ENCODE assay signal across 9 cellular contexts in genomic region chr13:113745500-113746142, GRCh38. TPM values are rescaled to one million over a fixed set of nuclear protein-coding genes. Genes with fewer than 3 reads are reported as not detected.
A peak's percentile ranks its signal among the peaks of the same experiment; 100 is the strongest.
DNase-seq lines count a peak whose midpoint lies in the region; ATAC-seq, FAIRE-seq and TF ChIP-seq lines count a peak whose summit lies in the region.
"Not testable (repeated sequence)": the region's sequence is repeated elsewhere in the genome, so short reads cannot be mapped to it uniquely, and the experiment has no call there.
"Had no signal": no experiment of that assay in that cellular context is flagged by ENCODE, and none has a peak within 500 bp of the region (broad histone marks: within the 10 kb centered on the region; RNA-seq: fewer than 3 reads in every experiment).

No MANE protein-coding gene starts in this region.

- peaks cover 11% of the 10 kb centered on the region for H3F3A ChIP-seq in neural progenitor cell (ENCODE audit: low read depth)

- in situ Hi-C loops in HepG2 (cut with HindIII; ENCODE audit: extremely low pct_ligation_motif_present, low pct_unique_long_range_greater_than_20kb), result not testable (repeated sequence)

- H3K4me1 Mint-ChIP-seq in Caco-2 (ENCODE audit: low read depth, unreplicated experiment) (peaks cover 12% of the 10 kb centered on the region), brain (peaks cover 46% of the 10 kb centered on the region), neural progenitor cell (peaks cover 23% of the 10 kb centered on the region), type B pancreatic cell (ENCODE audit: unreplicated experiment) (peaks cover 14% of the 10 kb centered on the region)
- H3K4me1 Mint-ChIP-seq in endothelial cell (ENCODE audit: unreplicated experiment), result not testable (repeated sequence)

- WGBS in hepatocyte (ENCODE audit: low lambda C conversion rate, missing lambda C conversion rate), result 90% methylated on average over 16 of the region's 24 CpGs
- WGBS in HepG2 (ENCODE audit: low lambda C conversion rate), result 75% methylated on average over 17 of the region's 24 CpGs

- POLR2A ChIA-PET in Caco-2 (lab: Charles Lee), result interaction anchor here (0.6 kb wide), 1 partner anchor 141 kb away, joined by 5 read pairs; no protein-coding TSS in a partner anchor
- POLR2A ChIA-PET in HepG2 (lab: Yijun Ruan, JAX), result interaction anchor here (1.3 kb wide), 1 partner anchor 10 kb away, joined by 8 read pairs; no protein-coding TSS in a partner anchor

- not testable (repeated sequence) for ATAC-seq in HepG2

- BruUV-seq in Caco-2 (replicated peaks; lab: Mats Ljungman, UMichigan), result not testable (repeated sequence)
- TSS peak; percentile 55 for BruUV-seq in HepG2 (replicated peaks; lab: Mats Ljungman, UMichigan)

- not testable (repeated sequence) for TF ChIP-seq POLR2A in HepG2 (IDR thresholded peaks at IDR 0.05; ENCODE audit: insufficient read depth in 1 of 2, low read depth in 2 of 2, low read length in 2 of 2)

- peaks cover 14% of the 10 kb centered on the region for H3K4me1 ChIP-seq in Caco-2
- H3K4me1 ChIP-seq in hepatocyte (ENCODE audit: insufficient read depth), result peaks cover 15% of the 10 kb centered on the region
- peaks cover 74% of the 10 kb centered on the region for H3K4me1 ChIP-seq in HepG2 (ENCODE audit: insufficient read depth, low read length)
- not testable (repeated sequence) for H3K4me1 ChIP-seq in neural progenitor cell

- H3K4me3 ChIP-seq in Caco-2 (ENCODE audit: low read depth, low read length); hepatocyte; neural progenitor cell: not testable (repeated sequence)
- peak overlapping the region in 1 of 3 experiments; percentile 19; a peak in 1 of 6 replicates for H3K4me3 ChIP-seq in HepG2 (replicated peaks in 1 of 3; ENCODE audit: insufficient read depth in 1 of 3, low read depth in 2 of 3, low read length in 3 of 3)

- H3K79me2 ChIP-seq in hepatocyte; HepG2 (ENCODE audit: insufficient read depth, low read length); neural progenitor cell (ENCODE audit: low read depth): not testable (repeated sequence)

- H3K27me3 Mint-ChIP-seq in Caco-2 (ENCODE audit: insufficient read depth, unreplicated experiment); brain; type B pancreatic cell: not testable (repeated sequence)
- peaks cover 15% of the 10 kb centered on the region for H3K27me3 Mint-ChIP-seq in endothelial cell (ENCODE audit: unreplicated experiment)
- H3K27me3 Mint-ChIP-seq in neural progenitor cell (ENCODE audit: insufficient read depth, low read depth), result peaks cover 17% of the 10 kb centered on the region

- not testable (repeated sequence) for H2AFZ ChIP-seq in hepatocyte; HepG2 (ENCODE audit: low read length); neural progenitor cell (replicated peaks)

- TF ChIP-seq CTCF in Caco-2 (IDR thresholded peaks at IDR 0.05; ENCODE audit: insufficient read depth in 1 of 2, low read depth in 1 of 2, low read length in 1 of 2, severe bottlenecking in 1 of 2, unreplicated experiment in 1 of 2); brain (conservative IDR thresholded peaks at IDR 0.05); endothelial cell (IDR thresholded peaks at IDR 0.05; ENCODE audit: unreplicated experiment); hepatocyte (IDR thresholded peaks at IDR 0.05; ENCODE audit: poor library complexity); HepG2 (CRISPR knock-in tag; IDR thresholded peaks at IDR 0.05); neural progenitor cell (IDR thresholded peaks at IDR 0.05); type B pancreatic cell (conservative IDR thresholded peaks at IDR 0.05): not testable (repeated sequence)

- not testable (repeated sequence) for H3K9me2 ChIP-seq in hepatocyte (replicated peaks; ENCODE audit: insufficient read depth)

- TF ChIP-seq RAD21 in HepG2 (CRISPR knock-in tag; IDR thresholded peaks at IDR 0.05), result not testable (repeated sequence)

- not testable (repeated sequence) for H3K4me2 ChIP-seq in hepatocyte, neural progenitor cell
- H3K4me2 ChIP-seq in HepG2 (ENCODE audit: low read depth, low read length), result peak overlapping the region; percentile 60

- H3K27ac ChIP-seq in hepatocyte (peak overlapping the region; percentile 44), HepG2 (ENCODE audit: extremely low read length, insufficient read depth, low read length) (peak overlapping the region; percentile 49)
- not testable (repeated sequence) for H3K27ac ChIP-seq in neural progenitor cell

- not testable (repeated sequence) for H3K36me3 ChIP-seq in Caco-2 (ENCODE audit: control insufficient read depth, insufficient read depth, low read length); hepatocyte (replicated peaks; ENCODE audit: insufficient read depth, low read depth); HepG2 (replicated peaks in 1 of 2; ENCODE audit: control insufficient read depth in 1 of 2, insufficient read depth in 2 of 2, low read length in 2 of 2); neural progenitor cell

- not testable (repeated sequence) for H3K4me3 Mint-ChIP-seq in Caco-2 (ENCODE audit: unreplicated experiment); type B pancreatic cell
- peak overlapping the region in 1 of 5 experiments; percentile 44 for H3K4me3 Mint-ChIP-seq in brain
- peak overlapping the region; percentile 42 for H3K4me3 Mint-ChIP-seq in endothelial cell (ENCODE audit: unreplicated experiment)
- H3K4me3 Mint-ChIP-seq in neural progenitor cell, result peak overlapping the region; percentile 17

- not testable (repeated sequence) for H3K27me3 ChIP-seq in Caco-2 (replicated peaks; ENCODE audit: control insufficient read depth, insufficient read depth, low read length); hepatocyte; HepG2 (ENCODE audit: control insufficient read depth in 1 of 2, insufficient read depth in 2 of 2, low read length in 2 of 2); neural progenitor cell

- H3K27ac Mint-ChIP-seq in Caco-2 (ENCODE audit: unreplicated experiment) (peak overlapping the region; percentile 26), brain (peak overlapping the region in 4 of 5 experiments; percentile 8 to 79 (median 45)), neural progenitor cell (peak overlapping the region; percentile 42), type B pancreatic cell (peak overlapping the region; percentile 62)
- H3K27ac Mint-ChIP-seq in endothelial cell (ENCODE audit: unreplicated experiment), result not testable (repeated sequence)

- intact Hi-C loops in Caco-2 (cut with micrococcal nuclease; ENCODE audit: unreplicated experiment); HepG2 (cut with micrococcal nuclease; ENCODE audit: unreplicated experiment): not testable (repeated sequence)

- H3K9ac ChIP-seq in HepG2 (ENCODE audit: insufficient read depth, low read depth, low read length), result peak overlapping the region; percentile 52; the same call in 1 of the 2 replicates
- not testable (repeated sequence) for H3K9ac ChIP-seq in neural progenitor cell

- DNase-seq in Caco-2; endothelial cell (ENCODE audit: low spot score); hepatocyte (ENCODE audit: low spot score); HepG2 (ENCODE audit: low spot score); neural progenitor cell (ENCODE audit: low spot score); type B pancreatic cell (ENCODE audit: extremely low spot score, unreplicated experiment): not testable (repeated sequence)
- peak; percentile 36 for DNase-seq in NCI-H69 (lab: John Stamatoyannopoulos, UW)

- not testable (repeated sequence) for FAIRE-seq in HepG2 (lab: Jason Lieb, UNC)

- CTCF ChIA-PET in Caco-2 (lab: Charles Lee); HepG2 (lab: Yijun Ruan, JAX; ENCODE audit: low intra/inter-chr PET ratio, low total read pairs): not testable (repeated sequence)

- H4K20me1 ChIP-seq in hepatocyte (ENCODE audit: insufficient read depth, poor library complexity, severe bottlenecking); HepG2 (ENCODE audit: insufficient read depth, low read length); neural progenitor cell (ENCODE audit: low read depth): not testable (repeated sequence)

- TF ChIP-seq EP300 in HepG2 (IDR thresholded peaks at IDR 0.05; ENCODE audit: low read depth in 2 of 2, low read length in 2 of 2); HepG2 (CRISPR knock-in tag; IDR thresholded peaks at IDR 0.05; ENCODE audit: borderline replicate concordance): not testable (repeated sequence)

- not testable (repeated sequence) for H3K36me3 Mint-ChIP-seq in Caco-2 (ENCODE audit: insufficient read depth, unreplicated experiment); brain; endothelial cell (ENCODE audit: low read depth, unreplicated experiment); neural progenitor cell; type B pancreatic cell

- not testable (repeated sequence) for H3K9me3 Mint-ChIP-seq in Caco-2 (ENCODE audit: unreplicated experiment); brain; endothelial cell (ENCODE audit: unreplicated experiment); neural progenitor cell; type B pancreatic cell

- H3K9me3 ChIP-seq in Caco-2; hepatocyte (ENCODE audit: low read depth); HepG2 (ENCODE audit: low read length); neural progenitor cell (ENCODE audit: low read depth): not testable (repeated sequence)

RNA-seq across cellular contexts. Expression of gene TMEM255B, which starts 13.4 kb away (rescaled TPM):
- total RNA-seq in Caco-2 (2022), result 0.67 and 0.82 TPM in 2 replicates
- polyA plus RNA-seq in brain (ENCODE audit: insufficient read depth, low read depth, low replicate concordance), result 20.0 TPM
- total RNA-seq in endothelial cell (ENCODE audit: unreplicated experiment), result 321 TPM
- total RNA-seq in hepatocyte, result 0.10 and 1.5 TPM in 2 replicates
- polyA plus RNA-seq in hepatocyte, result 4.0 and 6.3 TPM in 2 replicates
- 0.03 TPM in 1 of 2 replicates, not detected in the other for total RNA-seq in HepG2 (2016; rRNA removed; fragmentation: Illumina TruSeq; extraction: Trizol)
- not detected in 2 replicates for total RNA-seq in HepG2 (2016; cell fraction: cytosol; rRNA removed; fragmentation: Illumina TruSeq; extraction: Trizol; ENCODE audit: low read depth)
- not detected in 2 replicates for total RNA-seq in HepG2 (2016; cell fraction: insoluble cytoplasmic fraction; rRNA removed; fragmentation: Illumina TruSeq; extraction: Trizol)
- not detected in 2 replicates for total RNA-seq in HepG2 (2016; cell fraction: membrane; rRNA removed; fragmentation: Illumina TruSeq; extraction: Trizol)
- not detected in 2 replicates for total RNA-seq in HepG2 (2016; cell fraction: nucleus; rRNA removed; fragmentation: Illumina TruSeq; extraction: Trizol)
- 0.01 TPM in 1 of 2 replicates, not detected in the other for polyA plus RNA-seq in HepG2 (2011; rRNA removed)
- 0.01 and 0.12 TPM in 2 replicates for polyA plus RNA-seq in HepG2 (2011; cell fraction: cytosol; rRNA removed)
- 0.02 and 0.03 TPM in 2 replicates for polyA plus RNA-seq in HepG2 (2011; cell fraction: nucleus; rRNA removed)
- polyA plus RNA-seq in HepG2 (2012), result 0.11 TPM in 1 of 2 replicates, not detected in the other
- polyA plus RNA-seq in HepG2 (2016; cell fraction: cytosol; fragmentation: Illumina TruSeq; extraction: Trizol; ENCODE audit: low read depth), result not detected in 2 replicates
- polyA plus RNA-seq in HepG2 (2016; cell fraction: insoluble cytoplasmic fraction; fragmentation: Illumina TruSeq; extraction: Trizol; ENCODE audit: low read depth), result not detected in 2 replicates
- not detected in 2 replicates for polyA plus RNA-seq in HepG2 (2016; cell fraction: membrane; fragmentation: Illumina TruSeq; extraction: Trizol; ENCODE audit: low read depth)
- not detected in 2 replicates for polyA plus RNA-seq in HepG2 (2016; cell fraction: nucleus; fragmentation: Illumina TruSeq; extraction: Trizol; ENCODE audit: insufficient read depth, low read depth)
- not detected in 2 replicates for polyA minus RNA-seq in HepG2 (2011; rRNA and poly(A)+ RNA removed; ENCODE audit: low replicate concordance)
- polyA minus RNA-seq in HepG2 (2011; cell fraction: cytosol; rRNA and poly(A)+ RNA removed), result not detected in 2 replicates
- polyA minus RNA-seq in HepG2 (2011; cell fraction: nucleus; rRNA and poly(A)+ RNA removed), result 0.12 and 0.13 TPM in 2 replicates
- total RNA-seq in neural progenitor cell (ENCODE audit: low replicate concordance), result 0.26 and 1.8 TPM in 2 replicates
- total RNA-seq in type B pancreatic cell (ENCODE audit: low replicate concordance), result 0.92 and 1.9 TPM in 2 replicates
- total RNA-seq: GM23248 had no signal

Comparison
In these comparisons a context has a peak if more than half of its experiments do, and no peak if none do; other contexts are left out.
1. RNA of gene TMEM255B, which starts 13.4 kb away (total RNA-seq): 321 TPM in endothelial cell (single experiment); 0.92 to 1.9 TPM in type B pancreatic cell, 0.67 to 0.82 TPM in Caco-2, 0.26 to 1.8 TPM in neural progenitor cell, 0.10 to 1.5 TPM in hepatocyte and 0.03 TPM in HepG2; every median in the first group is over 100 times any median in the second.